12 cellular contexts compared by ENCODE assay signal in the genomic region with DNA sequence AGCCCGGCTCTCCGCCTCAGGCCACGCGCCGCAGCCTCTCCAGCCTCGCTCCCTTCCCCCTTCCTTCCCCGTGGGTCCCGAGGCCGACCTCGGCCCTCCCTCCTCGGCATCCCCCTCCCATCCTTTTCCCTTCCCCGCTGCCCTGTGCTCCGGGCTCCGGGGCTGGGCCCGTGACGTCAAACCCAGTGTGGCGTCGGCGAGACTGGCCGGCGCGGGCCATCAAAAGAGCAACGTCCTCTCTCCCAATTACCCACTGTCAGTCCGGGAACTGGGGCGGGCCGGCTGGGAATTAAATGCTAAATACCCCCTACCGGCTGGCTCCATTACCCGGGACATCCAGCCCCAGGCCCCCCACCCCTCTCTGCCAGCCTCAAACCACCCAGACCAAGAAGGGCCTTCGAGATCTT. TPM values are rescaled to one million over a fixed set of nuclear protein-coding genes. Genes with fewer than 3 reads are reported as not detected.
DNase-seq lines count a peak whose midpoint lies in the region; ATAC-seq and TF ChIP-seq lines count a peak whose summit lies in the region.
"Had no signal": no experiment of that assay in that cellular context is flagged by ENCODE, and none has a peak within 500 bp of the region (broad histone marks: within the 10 kb centered on the region; RNA-seq: fewer than 3 reads in every experiment).

No MANE protein-coding gene starts in this region.

- peak; percentile 44 for DNase-seq in stimulated activated CD4-positive, alpha-beta T cell treated with anti-CD3 and anti-CD28 coated beads, Interleukin-15, amount 100 ng/mL, for 24 hours
- DNase-seq in stimulated activated CD4-positive, alpha-beta T cell treated with anti-CD3 and anti-CD28 coated beads, Interleukin-1b, Interleukin-23, amount 100 ng/mL, for 48 hours: no peak
- DNase-seq in mesenteric fat pad (ENCODE audit: low spot score) (peak; percentile 68), vagina (ENCODE audit: extremely low spot score in 2 of 2) (no peak), SKM-1 (lab: John Stamatoyannopoulos, UW; ENCODE audit: unreplicated experiment) (no peak), MG63 (no peak)
- DNase-seq: body of pancreas, NCI-H2081, Peyer's patch had no signal

- TF ChIP-seq POLR2A in vagina (IDR thresholded peaks at IDR 0.05): no peak

- no peak overlapping the region for H3K27ac ChIP-seq in vagina
- H3K27ac ChIP-seq: body of pancreas, Peyer's patch had no signal

- H3K27me3 Mint-ChIP-seq in activated naive CD8-positive, alpha-beta T cell: peaks cover 20% of the 10 kb centered on the region

- peaks cover 51% of the 10 kb centered on the region for H3K4me1 ChIP-seq in vagina

- H3K4me3 Mint-ChIP-seq in activated naive CD8-positive, alpha-beta T cell: peak overlapping the region; percentile 96

- intact Hi-C loops in vagina (cut with DNase I): no loop called here

- TF ChIP-seq CTCF in vagina (IDR thresholded peaks at IDR 0.05): no peak

- H3K36me3 Mint-ChIP-seq in activated naive CD8-positive, alpha-beta T cell: peaks cover 8% of the 10 kb centered on the region

- peaks cover 40% of the 10 kb centered on the region for H3K4me1 Mint-ChIP-seq in activated naive CD8-positive, alpha-beta T cell (ENCODE audit: low read depth)

- H3K9me3 ChIP-seq in vagina: no peaks in the 10 kb centered on the region
- H3K9me3 ChIP-seq in MG63: no peaks in the 10 kb centered on the region
- H3K9me3 ChIP-seq: body of pancreas had no signal

- H3K9me3 Mint-ChIP-seq in activated naive CD8-positive, alpha-beta T cell (ENCODE audit: low read depth): no peaks in the 10 kb centered on the region

- peak overlapping the region; percentile 88 for H3K27ac Mint-ChIP-seq in activated naive CD8-positive, alpha-beta T cell

- peak overlapping the region; percentile 36 to 48 for H3K4me3 ChIP-seq in vagina
- H3K4me3 ChIP-seq in MG63: no peak overlapping the region
- H3K4me3 ChIP-seq: body of pancreas had no signal

- no peak for ATAC-seq in GM21367 (IDR thresholded peaks at IDR 0.05; ENCODE audit: unreplicated experiment)
- ATAC-seq: activated CD4-positive, CD25-positive, alpha-beta regulatory T cell treated with anti-CD3 and anti-CD28 coated beads, Interleukin-2, amount 50 U/mL, for 24 hours; body of pancreas had no signal

- no peaks in the 10 kb centered on the region for H3K36me3 ChIP-seq in vagina
- H3K36me3 ChIP-seq in MG63: no peaks in the 10 kb centered on the region
- H3K36me3 ChIP-seq: Peyer's patch had no signal

- peaks cover 33% of the 10 kb centered on the region for H3K27me3 ChIP-seq in vagina
- peaks cover 26% of the 10 kb centered on the region for H3K27me3 ChIP-seq in MG63

RNA-seq across cellular contexts. Expression of gene GATA3, which starts 2.6 kb away (rescaled TPM):
- 5.5 TPM for total RNA-seq in mesenteric fat pad
- total RNA-seq in vagina: 8.6 TPM
- total RNA-seq in MG63 (2014; rRNA removed; shearing (Covaris generic); ENCODE audit: low replicate concordance): not detected in 2 replicates

Comparison
In these comparisons a context has a peak if more than half of its experiments do, and no peak if none do; other contexts are left out.
1. DNase-seq: peak in stimulated activated CD4-positive, alpha-beta T cell treated with anti-CD3 and anti-CD28 coated beads, Interleukin-15, amount 100 ng/mL, for 24 hours (single experiment) and mesenteric fat pad (single experiment); none in stimulated activated CD4-positive, alpha-beta T cell treated with anti-CD3 and anti-CD28 coated beads, Interleukin-1b, Interleukin-23, amount 100 ng/mL, for 48 hours (single experiment), vagina (0 of 2), SKM-1 (single experiment) and MG63 (single experiment).